In genomic region chr6:42502127-42502526, GRCh38 we compare ENCODE assay signal across 18 cellular contexts. TPM values are rescaled to one million over a fixed set of nuclear protein-coding genes. Genes with fewer than 3 reads are reported as not detected.
DNase-seq lines count a peak whose midpoint lies in the region; ATAC-seq and TF ChIP-seq lines count a peak whose summit lies in the region.
"Had no signal": no experiment of that assay in that cellular context is flagged by ENCODE, and none has a peak within 500 bp of the region (broad histone marks: within the 10 kb centered on the region; RNA-seq: fewer than 3 reads in every experiment).

No MANE protein-coding gene starts in this region.

- H3F3A ChIP-seq in GM23248 (ENCODE audit: insufficient read depth) = peaks cover 13% of the 10 kb centered on the region

- H3K4me1 Mint-ChIP-seq in activated T-helper 17 cell treated with anti-CD3 and anti-CD28 coated beads, Interleukin-2, amount 50 U/mL, for 72 hours = peaks cover 11% of the 10 kb centered on the region
- peaks cover 21% of the 10 kb centered on the region for H3K4me1 Mint-ChIP-seq in stimulated activated effector memory CD8-positive, alpha-beta T cell treated with anti-CD3 and anti-CD28 coated beads, Interleukin-12 subunit alpha, Interleukin-12 subunit beta, amount 100 ng/mL, for 72 hours
- H3K4me1 Mint-ChIP-seq in nephron progenitor cell = no peaks in the 10 kb centered on the region

- no peak for DNase-seq in activated naive CD4-positive, alpha-beta T cell treated with anti-CD3 and anti-CD28 coated beads, Interleukin-2, amount 50 U/mL, for 72 hours (ENCODE audit: low spot score in 2 of 2)
- no peak for DNase-seq in activated naive CD4-positive, alpha-beta T cell treated with Interleukin-2 at 50 U/mL for 16 hours
- DNase-seq in GM23248 (no peak), nephron progenitor cell (no peak), iPS-NIHi11 (ENCODE audit: low spot score) (no peak)
- no peak for DNase-seq in stimulated activated effector memory CD8-positive, alpha-beta T cell treated with anti-CD3 and anti-CD28 coated beads, Interleukin-12 subunit alpha, Interleukin-12 subunit beta, amount 100 ng/mL, for 72 hours (ENCODE audit: low spot score in 2 of 2)
- no peak for DNase-seq in stimulated activated CD4-positive, alpha-beta T cell treated with anti-CD3 and anti-CD28 coated beads, Interleukin-4, amount 100 ng/mL, for 24 hours
- DNase-seq: CD8-positive, alpha-beta T cell; COR-L47; DMS153; DND-41; GF-D8; HCEC 1CT; HFFc6 had no signal

- H3K27ac ChIP-seq in GM23248 = no peak overlapping the region
- H3K27ac ChIP-seq: A549 had no signal

- no peak overlapping the region for H3K4me3 Mint-ChIP-seq in activated T-helper 17 cell treated with anti-CD3 and anti-CD28 coated beads, Interleukin-2, amount 50 U/mL, for 72 hours
- no peak overlapping the region for H3K4me3 Mint-ChIP-seq in stimulated activated effector memory CD8-positive, alpha-beta T cell treated with anti-CD3 and anti-CD28 coated beads, Interleukin-12 subunit alpha, Interleukin-12 subunit beta, amount 100 ng/mL, for 72 hours
- H3K4me3 Mint-ChIP-seq in nephron progenitor cell = no peak overlapping the region
- H3K4me3 Mint-ChIP-seq: CD14-positive monocyte; CD8-positive, alpha-beta T cell; HFFc6; IgD-negative memory B cell had no signal

- no peaks in the 10 kb centered on the region for H3K36me3 ChIP-seq in GM23248 (ENCODE audit: low read depth)

- 56 to 66% methylated on average over 1 of the region's 1 CpG for WGBS in GM23248 (ENCODE audit: low coverage in 1 of 2, low lambda C conversion rate in 2 of 2, missing lambda C conversion rate in 2 of 2), 2 experiments

- no peak overlapping the region for H3K9ac ChIP-seq in GM23248

- no peak for TF ChIP-seq CTCF in nephron progenitor cell (IDR thresholded peaks at IDR 0.05)

- H3K27me3 Mint-ChIP-seq in activated T-helper 17 cell treated with anti-CD3 and anti-CD28 coated beads, Interleukin-2, amount 50 U/mL, for 72 hours = peaks cover 12% of the 10 kb centered on the region
- H3K27me3 Mint-ChIP-seq in nephron progenitor cell (ENCODE audit: low read depth, poor library complexity) = peaks cover 9% of the 10 kb centered on the region

- peak overlapping the region; percentile 28; the same call in 1 of the 2 replicates for H2AFZ ChIP-seq in GM23248

- H3K9me3 ChIP-seq in GM23248 (ENCODE audit: low read depth) = peaks cover 4% of the 10 kb centered on the region
- H3K9me3 ChIP-seq: A549 had no signal

- peaks cover 9% of the 10 kb centered on the region; the same call in 1 of the 2 replicates for H3K4me1 ChIP-seq in GM23248 (ENCODE audit: insufficient read depth)

- H4K20me1 ChIP-seq in GM23248 (ENCODE audit: insufficient read depth) = no peaks in the 10 kb centered on the region

- ATAC-seq in activated naive CD4-positive, alpha-beta T cell treated with anti-CD3 and anti-CD28 coated beads, Interleukin-2, amount 50 U/mL, for 72 hours = peak; percentile 59 to 73
- ATAC-seq in activated T-helper 17 cell treated with anti-CD3 and anti-CD28 coated beads, Interleukin-2, amount 50 U/mL, for 72 hours (replicated peaks) = peak; percentile 70
- peak; percentile 67 for ATAC-seq in stimulated activated effector memory CD8-positive, alpha-beta T cell treated with anti-CD3 and anti-CD28 coated beads, Interleukin-12 subunit alpha, Interleukin-12 subunit beta, amount 100 ng/mL, for 72 hours
- ATAC-seq: A549; CD8-positive, alpha-beta T cell had no signal

- no peak overlapping the region for H3K4me2 ChIP-seq in GM23248 (ENCODE audit: unreplicated experiment)
- H3K4me2 ChIP-seq: A549 had no signal

- no peaks in the 10 kb centered on the region for H3K36me3 Mint-ChIP-seq in activated naive CD4-positive, alpha-beta T cell treated with anti-CD3 and anti-CD28 coated beads, Interleukin-2, amount 50 U/mL, for 72 hours
- H3K36me3 Mint-ChIP-seq in activated T-helper 17 cell treated with anti-CD3 and anti-CD28 coated beads, Interleukin-2, amount 50 U/mL, for 72 hours (ENCODE audit: low read depth) = no peaks in the 10 kb centered on the region
- H3K36me3 Mint-ChIP-seq in stimulated activated effector memory CD8-positive, alpha-beta T cell treated with anti-CD3 and anti-CD28 coated beads, Interleukin-12 subunit alpha, Interleukin-12 subunit beta, amount 100 ng/mL, for 72 hours = no peaks in the 10 kb centered on the region
- no peaks in the 10 kb centered on the region for H3K36me3 Mint-ChIP-seq in nephron progenitor cell (ENCODE audit: low read depth)
- H3K36me3 Mint-ChIP-seq: CD14-positive monocyte; CD8-positive, alpha-beta T cell; IgD-negative memory B cell had no signal

- H3K9me2 ChIP-seq in GM23248 (ENCODE audit: insufficient read depth) = no peaks in the 10 kb centered on the region

- no peaks in the 10 kb centered on the region for H3K79me2 ChIP-seq in GM23248 (ENCODE audit: insufficient read depth)

- H3K4me3 ChIP-seq in GM23248 = no peak overlapping the region
- H3K4me3 ChIP-seq: A549 had no signal

- peaks cover 0 to 18% of the 10 kb centered on the region in 2 donors for H3K9me3 Mint-ChIP-seq in activated naive CD4-positive, alpha-beta T cell treated with anti-CD3 and anti-CD28 coated beads, Interleukin-2, amount 50 U/mL, for 72 hours
- no peaks in the 10 kb centered on the region for H3K9me3 Mint-ChIP-seq in activated T-helper 17 cell treated with anti-CD3 and anti-CD28 coated beads, Interleukin-2, amount 50 U/mL, for 72 hours
- no peaks in the 10 kb centered on the region for H3K9me3 Mint-ChIP-seq in stimulated activated effector memory CD8-positive, alpha-beta T cell treated with anti-CD3 and anti-CD28 coated beads, Interleukin-12 subunit alpha, Interleukin-12 subunit beta, amount 100 ng/mL, for 72 hours
- peaks cover 20% of the 10 kb centered on the region for H3K9me3 Mint-ChIP-seq in nephron progenitor cell

- no peaks in the 10 kb centered on the region for H3K27me3 ChIP-seq in GM23248 (replicated peaks; ENCODE audit: insufficient read depth)

- H3K27ac Mint-ChIP-seq in activated naive CD4-positive, alpha-beta T cell treated with anti-CD3 and anti-CD28 coated beads, Interleukin-2, amount 50 U/mL, for 72 hours = no peak overlapping the region
- H3K27ac Mint-ChIP-seq in activated T-helper 17 cell treated with anti-CD3 and anti-CD28 coated beads, Interleukin-2, amount 50 U/mL, for 72 hours = peak overlapping the region; percentile 13
- H3K27ac Mint-ChIP-seq in stimulated activated effector memory CD8-positive, alpha-beta T cell treated with anti-CD3 and anti-CD28 coated beads, Interleukin-12 subunit alpha, Interleukin-12 subunit beta, amount 100 ng/mL, for 72 hours = no peak overlapping the region
- H3K27ac Mint-ChIP-seq in nephron progenitor cell = no peak overlapping the region
- H3K27ac Mint-ChIP-seq: CD8-positive, alpha-beta T cell; HFFc6; IgD-negative memory B cell had no signal

- in situ Hi-C loops in GM23248 (cut with MboI) = no loop called here

RNA-seq across cellular contexts. Expression of gene TRERF1, which starts 50.4 kb away (rescaled TPM):
- 10 to 100 TPM in 1 of 2 donors, 1 to 10 TPM in 1; 3.8 to 28.2 TPM for total RNA-seq in activated naive CD4-positive, alpha-beta T cell treated with anti-CD3 and anti-CD28 coated beads, Interleukin-2, amount 50 U/mL, for 72 hours
- total RNA-seq in GM23248 (2014; rRNA removed; shearing (Covaris generic)) = 2.7 and 4.7 TPM in 2 replicates
- polyA plus RNA-seq in GM23248 (2016; fragmentation: Nextera tagmentation; extraction: Ambion mirVana) = 2.8 and 3.1 TPM in 2 replicates
- total RNA-seq in activated T-helper 17 cell treated with anti-CD3 and anti-CD28 coated beads, Interleukin-2, amount 50 U/mL, for 72 hours = 10 to 100 TPM; 16.6 to 32.4 TPM
